30 cellular contexts compared by ENCODE assay signal in the genomic region with DNA sequence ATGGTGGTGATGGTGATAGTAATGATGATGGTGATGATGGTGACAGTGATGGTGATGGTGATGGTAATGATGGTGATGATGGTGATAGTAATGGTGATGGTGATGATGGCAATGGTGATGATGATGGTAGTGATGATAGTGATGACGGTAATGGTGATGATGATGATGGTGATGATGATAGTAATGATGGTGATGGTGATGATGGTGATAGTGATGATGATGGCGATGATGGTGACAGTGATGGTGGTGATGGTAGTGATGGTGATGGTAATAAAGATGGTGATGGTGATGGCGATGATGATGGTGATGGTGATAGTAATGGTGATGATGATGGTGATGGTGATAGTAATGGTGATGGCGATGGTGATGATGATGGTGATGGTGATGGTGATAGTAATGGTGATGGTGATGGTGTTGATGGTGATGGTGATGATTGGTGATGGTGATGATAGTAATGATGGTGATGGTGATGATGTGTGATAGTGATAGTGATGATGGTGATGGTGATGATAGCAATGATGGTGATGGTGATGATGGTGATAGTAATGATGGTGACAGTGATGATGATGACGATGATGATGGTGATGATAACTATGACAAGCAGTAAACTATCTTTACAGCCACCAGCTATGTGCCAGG.
"Had no signal": no experiment of that assay in that cellular context is flagged by ENCODE, and none has a peak within 500 bp of the region (broad histone marks: within the 10 kb centered on the region; RNA-seq: fewer than 3 reads in every experiment).

No MANE protein-coding gene starts in this region.

- DNase-seq: activated B cell treated with CpG ODN at 0.5 μM for 24 hours; activated CD4-positive, alpha-beta T cell treated with anti-CD3 and anti-CD28 coated beads for 48 hours; activated CD4-positive, alpha-beta T cell treated with anti-CD3 and anti-CD28 coated beads, Interleukin-2, amount 50 U/mL, for 1 hour; activated CD4-positive, alpha-beta T cell treated with anti-CD3 and anti-CD28 coated beads, Interleukin-2, amount 50 U/mL, for 48 hours; activated CD8-positive, alpha-beta memory T cell treated with anti-CD3 and anti-CD28 coated beads for 24 hours; activated CD8-positive, alpha-beta T cell treated with anti-CD3 and anti-CD28 coated beads for 36 hours; activated effector memory CD4-positive, alpha-beta T cell treated with Interleukin-2 at 50 U/mL for 16 hours; activated gamma-delta T cell treated with Interleukin-2 at 50 U/mL for 16 hours; activated naive CD4-positive, alpha-beta T cell treated with anti-CD3 and anti-CD28 coated beads, Interleukin-2, amount 50 U/mL, for 16 hours; activated naive CD4-positive, alpha-beta T cell treated with Interleukin-2 at 50 U/mL for 16 hours; activated T-cell treated with anti-CD3 and anti-CD28 coated beads, Interleukin-2, amount 50 U/mL, for 4 hours; amniotic stem cell; anterior cingulate cortex; brain microvascular endothelial cell; dorsolateral prefrontal cortex; effector memory CD4-positive, alpha-beta T cell; endodermal cell; foreskin fibroblast; gastrocnemius medialis; glutamatergic neuron; heart left ventricle; T-helper 17 cell; T1000; WERI-Rb-1 had no signal

- H3K4me3 ChIP-seq: coronary artery, dorsolateral prefrontal cortex, gastrocnemius medialis, heart left ventricle had no signal

- H3K27ac ChIP-seq: brain microvascular endothelial cell, coronary artery, dorsolateral prefrontal cortex, gastrocnemius medialis, heart left ventricle, WERI-Rb-1 had no signal

- FAIRE-seq: astrocyte, bronchial epithelial cell had no signal

- H3K27me3 ChIP-seq: brain microvascular endothelial cell, dorsolateral prefrontal cortex, gastrocnemius medialis, heart left ventricle had no signal

- H3K36me3 ChIP-seq: brain microvascular endothelial cell, gastrocnemius medialis, heart left ventricle, WERI-Rb-1 had no signal

- H3K9me3 ChIP-seq: gastrocnemius medialis had no signal

- ATAC-seq: activated CD4-positive, CD25-positive, alpha-beta regulatory T cell treated with anti-CD3 and anti-CD28 coated beads, Interleukin-2, amount 50 U/mL, for 24 hours; activated CD8-positive, alpha-beta T cell treated with anti-CD3 and anti-CD28 coated beads for 36 hours; activated T-cell treated with anti-CD3 and anti-CD28 coated beads, Interleukin-2, amount 50 U/mL, for 4 hours; activated T-helper 17 cell treated with anti-CD3 and anti-CD28 coated beads, Interleukin-2, amount 50 U/mL, for 72 hours; esophagus mucosa; gastrocnemius medialis; T-helper 17 cell had no signal
